1 cellular context compared by ENCODE assay signal in genomic region chr17:4846635-4847390, GRCh38.
TF ChIP-seq lines count a peak whose summit lies in the region.

No MANE protein-coding gene starts in this region.

TF ChIP-seq in HepG2, 621 proteins besides CTCF, POLR2A, EP300 and RAD21:
- TF ChIP-seq GATAD2A (CRISPR knock-in tag; IDR thresholded peaks at IDR 0.05) (peak; percentile 21; the same call in 1 of the 2 replicates), SP5 (CRISPR knock-in tag; IDR thresholded peaks at IDR 0.05; ENCODE audit: borderline replicate concordance, low read depth) (0 out of 2 replicates have a peak, but pooled peaks have one; percentile 17), IKZF4 (CRISPR knock-in tag; IDR thresholded peaks at IDR 0.05; ENCODE audit: borderline replicate concordance, low read depth, not compliant biosample characterization) (no peak), ARNTL (CRISPR knock-in tag; IDR thresholded peaks at IDR 0.05) (no peak), HOXA3 (CRISPR knock-in tag; IDR thresholded peaks at IDR 0.05) (0 out of 2 replicates have a peak, but pooled peaks have one; percentile 12), MLLT10 (CRISPR knock-in tag; IDR thresholded peaks at IDR 0.05) (peak; percentile 72; the same call in 1 of the 2 replicates), ZNF333 (CRISPR knock-in tag; IDR thresholded peaks at IDR 0.05; ENCODE audit: borderline replicate concordance) (no peak), NR2F6 (IDR thresholded peaks at IDR 0.05) (peak; percentile 33; the same call in 1 of the 2 replicates), NR2F6 (CRISPR knock-in tag; IDR thresholded peaks at IDR 0.05) (0 out of 2 replicates have a peak, but pooled peaks have one; percentile 35), SOX6 (IDR thresholded peaks at IDR 0.05) (no peak), SOX6 (CRISPR knock-in tag; IDR thresholded peaks at IDR 0.05) (0 out of 2 replicates have a peak, but pooled peaks have one; percentile 28), RBFOX2 (IDR thresholded peaks at IDR 0.05; ENCODE audit: low read depth, low read length) (no peak), TARDBP (CRISPR knock-in tag; IDR thresholded peaks at IDR 0.05) (0 out of 2 replicates have a peak, but pooled peaks have one; percentile 39), SOX5 (CRISPR knock-in tag; IDR thresholded peaks at IDR 0.05; ENCODE audit: borderline replicate concordance) (0 out of 2 replicates have a peak, but pooled peaks have one; percentile 15), FOXO1 (CRISPR knock-in tag; IDR thresholded peaks at IDR 0.05) (0 out of 2 replicates have a peak, but pooled peaks have one; percentile 3), ZNF335 (CRISPR knock-in tag; IDR thresholded peaks at IDR 0.05) (no peak), JUN (CRISPR knock-in tag; IDR thresholded peaks at IDR 0.05) (no peak), SALL1 (CRISPR knock-in tag; IDR thresholded peaks at IDR 0.05) (peak; percentile 28; the same call in 1 of the 2 replicates), ZNF792 (CRISPR knock-in tag; IDR thresholded peaks at IDR 0.05) (no peak), ZNF615 (CRISPR knock-in tag; IDR thresholded peaks at IDR 0.05; ENCODE audit: borderline replicate concordance) (no peak), RARA (CRISPR knock-in tag; IDR thresholded peaks at IDR 0.05) (peak; percentile 67), THRA (CRISPR knock-in tag; IDR thresholded peaks at IDR 0.05; ENCODE audit: borderline replicate concordance) (peak; percentile 10; the same call in 1 of the 2 replicates), HOXD1 (CRISPR knock-in tag; IDR thresholded peaks at IDR 0.05) (no peak), ZNF121 (CRISPR knock-in tag; IDR thresholded peaks at IDR 0.05) (peak; percentile 82), SAP130 (CRISPR knock-in tag; IDR thresholded peaks at IDR 0.05; ENCODE audit: low read depth) (peak; percentile 31; the same call in 1 of the 2 replicates), ZFX (CRISPR knock-in tag; IDR thresholded peaks at IDR 0.05; ENCODE audit: low read depth) (peak; percentile 29; the same call in 1 of the 2 replicates), RXRA (CRISPR knock-in tag; IDR thresholded peaks at IDR 0.05) (peak; percentile 51; the same call in 1 of the 2 replicates), CEBPG (CRISPR knock-in tag; IDR thresholded peaks at IDR 0.05) (0 out of 2 replicates have a peak, but pooled peaks have one; percentile 3), ISL2 (CRISPR knock-in tag; IDR thresholded peaks at IDR 0.05) (no peak), MTERF4 (CRISPR knock-in tag; IDR thresholded peaks at IDR 0.05) (0 out of 2 replicates have a peak, but pooled peaks have one; percentile 13), ERF (CRISPR knock-in tag; IDR thresholded peaks at IDR 0.05) (0 out of 2 replicates have a peak, but pooled peaks have one; percentile 13), HNRNPLL (IDR thresholded peaks at IDR 0.05; ENCODE audit: low read depth, low read length, poor library complexity, severe bottlenecking) (no peak), SOX13 (IDR thresholded peaks at IDR 0.05) (no peak), SOX13 (CRISPR knock-in tag; conservative IDR thresholded peaks at IDR 0.05 in 1 of 2, IDR thresholded peaks at IDR 0.05 in 1 of 2) (no peak), TCF7 (IDR thresholded peaks at IDR 0.05; ENCODE audit: low read depth) (0 out of 2 replicates have a peak, but pooled peaks have one; percentile 25), ZNF24 (IDR thresholded peaks at IDR 0.05) (peak; percentile 91), NR2F1 (CRISPR knock-in tag; IDR thresholded peaks at IDR 0.05) (0 out of 4 replicates have a peak, but pooled peaks of 1 of the 2 experiments have one; percentile 32), FOXO4 (CRISPR knock-in tag; conservative IDR thresholded peaks at IDR 0.05) (no peak), ZNF225 (CRISPR knock-in tag; IDR thresholded peaks at IDR 0.05) (no peak), GMEB2 (CRISPR knock-in tag; IDR thresholded peaks at IDR 0.05; ENCODE audit: low read depth) (no peak), ZEB1 (IDR thresholded peaks at IDR 0.05; ENCODE audit: insufficient replicate concordance, low read depth) (peak; percentile 35), ZSCAN29 (CRISPR knock-in tag; conservative IDR thresholded peaks at IDR 0.05) (no peak)
- TF ChIP-seq, protein P1, sequence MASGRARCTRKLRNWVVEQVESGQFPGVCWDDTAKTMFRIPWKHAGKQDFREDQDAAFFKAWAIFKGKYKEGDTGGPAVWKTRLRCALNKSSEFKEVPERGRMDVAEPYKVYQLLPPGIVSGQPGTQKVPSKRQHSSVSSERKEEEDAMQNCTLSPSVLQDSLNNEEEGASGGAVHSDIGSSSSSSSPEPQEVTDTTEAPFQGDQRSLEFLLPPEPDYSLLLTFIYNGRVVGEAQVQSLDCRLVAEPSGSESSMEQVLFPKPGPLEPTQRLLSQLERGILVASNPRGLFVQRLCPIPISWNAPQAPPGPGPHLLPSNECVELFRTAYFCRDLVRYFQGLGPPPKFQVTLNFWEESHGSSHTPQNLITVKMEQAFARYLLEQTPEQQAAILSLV (CRISPR knock-in tag; IDR thresholded peaks at IDR 0.05; ENCODE audit: borderline replicate concordance): no peak
- TF ChIP-seq, protein P2, sequence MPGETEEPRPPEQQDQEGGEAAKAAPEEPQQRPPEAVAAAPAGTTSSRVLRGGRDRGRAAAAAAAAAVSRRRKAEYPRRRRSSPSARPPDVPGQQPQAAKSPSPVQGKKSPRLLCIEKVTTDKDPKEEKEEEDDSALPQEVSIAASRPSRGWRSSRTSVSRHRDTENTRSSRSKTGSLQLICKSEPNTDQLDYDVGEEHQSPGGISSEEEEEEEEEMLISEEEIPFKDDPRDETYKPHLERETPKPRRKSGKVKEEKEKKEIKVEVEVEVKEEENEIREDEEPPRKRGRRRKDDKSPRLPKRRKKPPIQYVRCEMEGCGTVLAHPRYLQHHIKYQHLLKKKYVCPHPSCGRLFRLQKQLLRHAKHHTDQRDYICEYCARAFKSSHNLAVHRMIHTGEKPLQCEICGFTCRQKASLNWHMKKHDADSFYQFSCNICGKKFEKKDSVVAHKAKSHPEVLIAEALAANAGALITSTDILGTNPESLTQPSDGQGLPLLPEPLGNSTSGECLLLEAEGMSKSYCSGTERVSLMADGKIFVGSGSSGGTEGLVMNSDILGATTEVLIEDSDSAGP (CRISPR knock-in tag; IDR thresholded peaks at IDR 0.05; ENCODE audit: borderline replicate concordance): peak; percentile 40; the same call in 1 of the 2 replicates
- TF ChIP-seq, protein P3, sequence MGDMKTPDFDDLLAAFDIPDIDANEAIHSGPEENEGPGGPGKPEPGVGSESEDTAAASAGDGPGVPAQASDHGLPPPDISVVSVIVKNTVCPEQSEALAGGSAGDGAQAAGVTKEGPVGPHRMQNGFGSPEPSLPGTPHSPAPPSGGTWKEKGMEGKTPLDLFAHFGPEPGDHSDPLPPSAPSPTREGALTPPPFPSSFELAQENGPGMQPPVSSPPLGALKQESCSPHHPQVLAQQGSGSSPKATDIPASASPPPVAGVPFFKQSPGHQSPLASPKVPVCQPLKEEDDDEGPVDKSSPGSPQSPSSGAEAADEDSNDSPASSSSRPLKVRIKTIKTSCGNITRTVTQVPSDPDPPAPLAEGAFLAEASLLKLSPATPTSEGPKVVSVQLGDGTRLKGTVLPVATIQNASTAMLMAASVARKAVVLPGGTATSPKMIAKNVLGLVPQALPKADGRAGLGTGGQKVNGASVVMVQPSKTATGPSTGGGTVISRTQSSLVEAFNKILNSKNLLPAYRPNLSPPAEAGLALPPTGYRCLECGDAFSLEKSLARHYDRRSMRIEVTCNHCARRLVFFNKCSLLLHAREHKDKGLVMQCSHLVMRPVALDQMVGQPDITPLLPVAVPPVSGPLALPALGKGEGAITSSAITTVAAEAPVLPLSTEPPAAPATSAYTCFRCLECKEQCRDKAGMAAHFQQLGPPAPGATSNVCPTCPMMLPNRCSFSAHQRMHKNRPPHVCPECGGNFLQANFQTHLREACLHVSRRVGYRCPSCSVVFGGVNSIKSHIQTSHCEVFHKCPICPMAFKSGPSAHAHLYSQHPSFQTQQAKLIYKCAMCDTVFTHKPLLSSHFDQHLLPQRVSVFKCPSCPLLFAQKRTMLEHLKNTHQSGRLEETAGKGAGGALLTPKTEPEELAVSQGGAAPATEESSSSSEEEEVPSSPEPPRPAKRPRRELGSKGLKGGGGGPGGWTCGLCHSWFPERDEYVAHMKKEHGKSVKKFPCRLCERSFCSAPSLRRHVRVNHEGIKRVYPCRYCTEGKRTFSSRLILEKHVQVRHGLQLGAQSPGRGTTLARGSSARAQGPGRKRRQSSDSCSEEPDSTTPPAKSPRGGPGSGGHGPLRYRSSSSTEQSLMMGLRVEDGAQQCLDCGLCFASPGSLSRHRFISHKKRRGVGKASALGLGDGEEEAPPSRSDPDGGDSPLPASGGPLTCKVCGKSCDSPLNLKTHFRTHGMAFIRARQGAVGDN (CRISPR knock-in tag; IDR thresholded peaks at IDR 0.05): peak; percentile 50
- TF ChIP-seq, protein P4, sequence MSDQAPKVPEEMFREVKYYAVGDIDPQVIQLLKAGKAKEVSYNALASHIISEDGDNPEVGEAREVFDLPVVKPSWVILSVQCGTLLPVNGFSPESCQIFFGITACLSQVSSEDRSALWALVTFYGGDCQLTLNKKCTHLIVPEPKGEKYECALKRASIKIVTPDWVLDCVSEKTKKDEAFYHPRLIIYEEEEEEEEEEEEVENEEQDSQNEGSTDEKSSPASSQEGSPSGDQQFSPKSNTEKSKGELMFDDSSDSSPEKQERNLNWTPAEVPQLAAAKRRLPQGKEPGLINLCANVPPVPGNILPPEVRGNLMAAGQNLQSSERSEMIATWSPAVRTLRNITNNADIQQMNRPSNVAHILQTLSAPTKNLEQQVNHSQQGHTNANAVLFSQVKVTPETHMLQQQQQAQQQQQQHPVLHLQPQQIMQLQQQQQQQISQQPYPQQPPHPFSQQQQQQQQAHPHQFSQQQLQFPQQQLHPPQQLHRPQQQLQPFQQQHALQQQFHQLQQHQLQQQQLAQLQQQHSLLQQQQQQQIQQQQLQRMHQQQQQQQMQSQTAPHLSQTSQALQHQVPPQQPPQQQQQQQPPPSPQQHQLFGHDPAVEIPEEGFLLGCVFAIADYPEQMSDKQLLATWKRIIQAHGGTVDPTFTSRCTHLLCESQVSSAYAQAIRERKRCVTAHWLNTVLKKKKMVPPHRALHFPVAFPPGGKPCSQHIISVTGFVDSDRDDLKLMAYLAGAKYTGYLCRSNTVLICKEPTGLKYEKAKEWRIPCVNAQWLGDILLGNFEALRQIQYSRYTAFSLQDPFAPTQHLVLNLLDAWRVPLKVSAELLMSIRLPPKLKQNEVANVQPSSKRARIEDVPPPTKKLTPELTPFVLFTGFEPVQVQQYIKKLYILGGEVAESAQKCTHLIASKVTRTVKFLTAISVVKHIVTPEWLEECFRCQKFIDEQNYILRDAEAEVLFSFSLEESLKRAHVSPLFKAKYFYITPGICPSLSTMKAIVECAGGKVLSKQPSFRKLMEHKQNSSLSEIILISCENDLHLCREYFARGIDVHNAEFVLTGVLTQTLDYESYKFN (CRISPR knock-in tag; conservative IDR thresholded peaks at IDR 0.05): 0 out of 2 replicates have a peak, but pooled peaks have one; percentile 20
TF ChIP-seq in HepG2: peak in this region for 26.
